Comparison of ENCODE assay signal across 15 cellular contexts in the genomic region with DNA sequence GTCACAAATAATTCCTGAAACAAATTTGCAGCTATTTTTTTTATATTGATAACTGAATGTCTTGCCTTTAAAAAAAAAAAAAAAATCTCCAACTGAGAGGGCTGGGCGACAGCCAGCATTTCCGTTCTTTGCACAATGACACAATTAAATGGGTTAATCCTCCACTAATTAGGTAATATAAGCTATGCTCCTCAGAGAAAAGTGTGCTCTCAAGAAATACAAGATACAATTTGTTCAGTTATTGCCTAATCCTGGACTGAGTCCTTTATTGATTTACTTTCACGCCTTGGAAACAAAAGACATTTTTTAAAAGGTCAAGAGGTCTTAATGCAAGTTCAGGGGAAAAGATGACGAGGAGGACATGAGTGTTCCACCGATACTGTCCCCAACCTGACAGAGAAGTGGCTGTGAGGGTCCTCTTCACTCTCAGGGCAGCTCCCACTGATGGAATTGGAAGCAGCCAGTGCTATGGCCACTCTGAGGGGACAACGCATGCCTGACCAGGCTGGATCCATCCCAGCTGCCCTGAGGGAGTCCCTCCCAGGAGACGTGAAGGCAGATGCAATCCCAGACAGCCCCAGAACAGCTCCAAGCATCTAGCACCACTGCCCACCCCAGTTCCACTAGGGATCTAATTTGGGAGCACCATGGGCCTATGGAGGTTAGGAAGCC.
DNase-seq lines count a peak whose midpoint lies in the region; ATAC-seq and TF ChIP-seq lines count a peak whose summit lies in the region.
"Had no signal": no experiment of that assay in that cellular context is flagged by ENCODE, and none has a peak within 500 bp of the region (broad histone marks: within the 10 kb centered on the region; RNA-seq: fewer than 3 reads in every experiment).

No MANE protein-coding gene starts in this region.

- no peak overlapping the region for H3K23ac ChIP-seq in neuronal stem cell (ENCODE audit: low read depth, low read length, poor library complexity)

- no peaks in the 10 kb centered on the region for H3K36me3 ChIP-seq in BE2C
- no peaks in the 10 kb centered on the region for H3K36me3 ChIP-seq in neuronal stem cell (replicated peaks in 1 of 2; ENCODE audit: control insufficient read depth in 2 of 2, insufficient read depth in 2 of 2, low read length in 2 of 2)
- no peaks in the 10 kb centered on the region for H3K36me3 ChIP-seq in colonic mucosa

- no peaks in the 10 kb centered on the region for H3K79me1 ChIP-seq in neuronal stem cell (ENCODE audit: low read depth, low read length)

- H2BK120ac ChIP-seq in neuronal stem cell (ENCODE audit: low read depth, low read length): no peak overlapping the region

- ATAC-seq in GM19351 (IDR thresholded peaks at IDR 0.05; ENCODE audit: unreplicated experiment): no peak
- ATAC-seq: K562, Panc1 had no signal

- H3K4me1 ChIP-seq in BE2C (peaks cover 5% of the 10 kb centered on the region; the same call in 1 of the 2 replicates), neuronal stem cell (ENCODE audit: control insufficient read depth in 2 of 2, insufficient read depth in 1 of 2, low read depth in 1 of 2, low read length in 2 of 2) (peaks cover 0 to 3% of the 10 kb centered on the region in 2 donors), colonic mucosa (no peaks in the 10 kb centered on the region)

- WGBS in neuronal stem cell (ENCODE audit: extremely low coverage in 2 of 2, insufficient read length in 2 of 2, insufficient replicate concordance in 1 of 2), 2 donors: no CpG with 5 or more reads among the region's 7 CpGs

- H3K27me3 ChIP-seq in BE2C (no peaks in the 10 kb centered on the region), neuronal stem cell (ENCODE audit: control insufficient read depth in 3 of 3, insufficient read depth in 3 of 3, low read depth in 1 of 3, low read length in 3 of 3) (no peaks in the 10 kb centered on the region), colonic mucosa (no peaks in the 10 kb centered on the region)

- intact Hi-C loops in colonic mucosa (cut with DNase I): no loop called here

- no peak overlapping the region for H3K4me2 ChIP-seq in neuronal stem cell (ENCODE audit: insufficient read depth, low read length, poor library complexity, severe bottlenecking)

- TF ChIP-seq CTCF in BE2C (IDR thresholded peaks at IDR 0.05; ENCODE audit: low read depth, low read length) (no peak), epithelial cell of proximal tubule (conservative IDR thresholded peaks at IDR 0.05; ENCODE audit: low read depth, low read length) (no peak), colonic mucosa (IDR thresholded peaks at IDR 0.05) (no peak)

- H2BK15ac ChIP-seq in neuronal stem cell (ENCODE audit: low read length): no peak overlapping the region

- H3K27ac ChIP-seq in neuronal stem cell (replicated peaks; ENCODE audit: low read length): peak overlapping the region; percentile 2
- no peak overlapping the region for H3K27ac ChIP-seq in colonic mucosa
- H3K27ac ChIP-seq: GM23248 had no signal

- H3K9me3 ChIP-seq in BE2C (no peaks in the 10 kb centered on the region), neuronal stem cell (replicated peaks in 1 of 2; ENCODE audit: control insufficient read depth in 2 of 2, insufficient read depth in 1 of 2, low read depth in 1 of 2, low read length in 2 of 2) (no peaks in the 10 kb centered on the region), colonic mucosa (no peaks in the 10 kb centered on the region)

- H2BK12ac ChIP-seq in neuronal stem cell (ENCODE audit: low read length): no peak overlapping the region

- H4K8ac ChIP-seq in neuronal stem cell (ENCODE audit: low read depth, low read length): no peak overlapping the region

- no peak overlapping the region for H3K4ac ChIP-seq in neuronal stem cell (ENCODE audit: low read length)

- H2AK5ac ChIP-seq in neuronal stem cell (ENCODE audit: low read depth, low read length): no peak overlapping the region

- H3K4me3 ChIP-seq in BE2C (ENCODE audit: low read depth, low read length): no peak overlapping the region
- H3K4me3 ChIP-seq in epithelial cell of proximal tubule (ENCODE audit: low read depth, low read length): no peak overlapping the region
- no peak overlapping the region for H3K4me3 ChIP-seq in neuronal stem cell (ENCODE audit: low read length in 2 of 2)
- H3K4me3 ChIP-seq in colonic mucosa: no peak overlapping the region
- H3K4me3 ChIP-seq: GM23248, K562 had no signal

- no peak overlapping the region for H3K9ac ChIP-seq in neuronal stem cell (ENCODE audit: low read depth, low read length, poor library complexity)
- no peak overlapping the region for H3K9ac ChIP-seq in colonic mucosa (ENCODE audit: low read depth in 2 of 2, low read length in 2 of 2)
- H3K9ac ChIP-seq: GM23248 had no signal

- no peak overlapping the region for H2BK5ac ChIP-seq in neuronal stem cell (ENCODE audit: low read length)

- no peak overlapping the region for H4K91ac ChIP-seq in neuronal stem cell (ENCODE audit: low read depth, low read length, poor library complexity)

- no peak overlapping the region for H3K14ac ChIP-seq in neuronal stem cell (ENCODE audit: low read length)

- peak overlapping the region; percentile 31 for H3K18ac ChIP-seq in neuronal stem cell (ENCODE audit: low read length)

- peak; percentile 2 for DNase-seq in NCI-H1436 (lab: John Stamatoyannopoulos, UW)
- no peak for DNase-seq in NCI-H1436 treated with DMSO at 0.1 percent for 48 hours (lab: John Stamatoyannopoulos, UW)
- DNase-seq in BE2C: peak; percentile 26
- peak; percentile 69 for DNase-seq in epithelial cell of proximal tubule (ENCODE audit: low read depth)
- DNase-seq in neuronal stem cell (ENCODE audit: low spot score): no peak
- no peak for DNase-seq in SW480 (ENCODE audit: low spot score)
- no peak for DNase-seq in colonic mucosa
- DNase-seq: DMS79 treated with DMSO at 0.1 percent for 48 hours, GM23248, NCI-H187, NCI-H510A, SHP77 had no signal

- no peak overlapping the region for H2AFZ ChIP-seq in neuronal stem cell (ENCODE audit: low read length)
- H2AFZ ChIP-seq: GM23248 had no signal

Comparison
In these comparisons a context has a peak if more than half of its experiments do, and no peak if none do; other contexts are left out.
1. DNase-seq: peak in NCI-H1436 (single experiment), BE2C (single experiment) and epithelial cell of proximal tubule (single experiment); none in NCI-H1436 treated with DMSO at 0.1 percent for 48 hours (single experiment), neuronal stem cell (single experiment), SW480 (single experiment) and colonic mucosa (single experiment).